ENCODE assay signal across 30 cellular contexts in genomic region chr16:847151-847550, GRCh38. TPM values are rescaled to one million over a fixed set of nuclear protein-coding genes. Genes with fewer than 3 reads are reported as not detected.
"Had no signal": no experiment of that assay in that cellular context is flagged by ENCODE, and none has a peak within 500 bp of the region (broad histone marks: within the 10 kb centered on the region; RNA-seq: fewer than 3 reads in every experiment).

No MANE protein-coding gene starts in this region.

- H3K27me3 ChIP-seq: foreskin keratinocyte had no signal

- H3K4me1 ChIP-seq: esophagus muscularis mucosa, foreskin keratinocyte, gastrocnemius medialis had no signal

- H3K9me3 ChIP-seq: esophagus muscularis mucosa, gastrocnemius medialis had no signal

- H3K27ac ChIP-seq: esophagus muscularis mucosa, foreskin keratinocyte, gastrocnemius medialis, VCaP had no signal

- DNase-seq: activated CD4-positive, alpha-beta memory T cell treated with anti-CD3 and anti-CD28 coated beads, Interleukin-2, amount 10 ng/mL, durations not matched to agents 7 days and 5 days; activated CD4-positive, alpha-beta T cell treated with anti-CD3 and anti-CD28 coated beads for 1 hour; activated CD4-positive, alpha-beta T cell treated with anti-CD3 and anti-CD28 coated beads for 4 hours; activated CD4-positive, alpha-beta T cell treated with anti-CD3 and anti-CD28 coated beads, Interleukin-2, amount 10 ng/mL, durations not matched to agents 7 days and 5 days; activated CD4-positive, alpha-beta T cell treated with anti-CD3 and anti-CD28 coated beads, Interleukin-2, amount 50 U/mL, for 4 hours; activated CD8-positive, alpha-beta memory T cell treated with anti-CD3 and anti-CD28 coated beads, Interleukin-2, amount 50 U/mL, for 48 hours; activated gamma-delta T cell; activated naive CD4-positive, alpha-beta T cell; activated naive CD4-positive, alpha-beta T cell treated with anti-CD3 and anti-CD28 coated beads, Interleukin-2, amount 10 ng/mL, durations not matched to agents 7 days and 5 days; activated T-cell treated with anti-CD3 and anti-CD28 coated beads for 4 hours; activated T-cell treated with anti-CD3 and anti-CD28 coated beads, Interleukin-2, amount 50 U/mL, for 24 hours; activated T-cell treated with anti-CD3 and anti-CD28 coated beads, Interleukin-2, amount 50 U/mL, for 72 hours; amniotic stem cell; anterior cingulate cortex; cortex of kidney; dermis blood vessel endothelial cell; effector CD4-positive, alpha-beta T cell; effector memory CD8-positive, alpha-beta T cell; erythroblast; foreskin keratinocyte; gastrocnemius medialis; glutamatergic neuron; T-helper 1 cell; T-helper 2 cell had no signal

- H3K4me3 ChIP-seq: esophagus muscularis mucosa, gastrocnemius medialis had no signal

- H3K36me3 ChIP-seq: esophagus muscularis mucosa, gastrocnemius medialis had no signal

- ATAC-seq: activated T-cell treated with anti-CD3 and anti-CD28 coated beads, Interleukin-2, amount 50 U/mL, for 72 hours; effector memory CD8-positive, alpha-beta T cell; foreskin keratinocyte; gastrocnemius medialis; WTC11 had no signal

RNA-seq across cellular contexts. Expression of gene GNG13, which starts 46.6 kb away (rescaled TPM):
- total RNA-seq: activated CD4-positive, alpha-beta memory T cell treated with anti-CD3 and anti-CD28 coated beads, Interleukin-2, amount 10 ng/mL, durations not matched to agents 7 days and 5 days; activated CD4-positive, alpha-beta T cell treated with anti-CD3 and anti-CD28 coated beads, Interleukin-2, amount 10 ng/mL, durations not matched to agents 7 days and 5 days; activated T-cell treated with anti-CD3 and anti-CD28 coated beads, Interleukin-2, amount 50 U/mL, for 72 hours; astrocyte; chondrocyte; dermis blood vessel endothelial cell; esophagus muscularis mucosa; foreskin keratinocyte; gastrocnemius medialis; WTC11 had no signal
- polyA plus RNA-seq: adipose tissue, foreskin keratinocyte had no signal
